1 cellular context compared by ENCODE assay signal in genomic region chr1:203153989-203154821, GRCh38.
TF ChIP-seq lines count a peak whose summit lies in the region.

No MANE protein-coding gene starts in this region.

TF ChIP-seq in HEK293, 187 proteins besides CTCF, POLR2A, EP300 and RAD21 (continued from another document):
- no peak for TF ChIP-seq ZNF776 (tag by site-specific recombination; IDR thresholded peaks at IDR 0.05; ENCODE audit: borderline replicate concordance)
- TF ChIP-seq, protein P1, sequence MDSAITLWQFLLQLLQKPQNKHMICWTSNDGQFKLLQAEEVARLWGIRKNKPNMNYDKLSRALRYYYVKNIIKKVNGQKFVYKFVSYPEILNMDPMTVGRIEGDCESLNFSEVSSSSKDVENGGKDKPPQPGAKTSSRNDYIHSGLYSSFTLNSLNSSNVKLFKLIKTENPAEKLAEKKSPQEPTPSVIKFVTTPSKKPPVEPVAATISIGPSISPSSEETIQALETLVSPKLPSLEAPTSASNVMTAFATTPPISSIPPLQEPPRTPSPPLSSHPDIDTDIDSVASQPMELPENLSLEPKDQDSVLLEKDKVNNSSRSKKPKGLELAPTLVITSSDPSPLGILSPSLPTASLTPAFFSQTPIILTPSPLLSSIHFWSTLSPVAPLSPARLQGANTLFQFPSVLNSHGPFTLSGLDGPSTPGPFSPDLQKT (IDR thresholded peaks at IDR 0.05; ENCODE audit: borderline replicate concordance, low read depth, low read length) = no peak
- peak; percentile 27; the same call in 1 of the 2 replicates for TF ChIP-seq ZNF600 (tag by site-specific recombination; IDR thresholded peaks at IDR 0.05)
- TF ChIP-seq KLF17 (tag by site-specific recombination; IDR thresholded peaks at IDR 0.05) = 0 out of 2 replicates have a peak, but pooled peaks have one; percentile 7
- TF ChIP-seq ZFP3 (tag by site-specific recombination; IDR thresholded peaks at IDR 0.05; ENCODE audit: low read depth) = no peak
- TF ChIP-seq ZSCAN23 (tag by site-specific recombination; IDR thresholded peaks at IDR 0.05) = no peak
- no peak for TF ChIP-seq ZNF311 (tag by site-specific recombination; IDR thresholded peaks at IDR 0.05; ENCODE audit: borderline replicate concordance)
